Comparison of ENCODE assay signal across 8 cellular contexts in genomic region chr1:156020293-156021086, GRCh38. TPM values are rescaled to one million over a fixed set of nuclear protein-coding genes. Genes with fewer than 3 reads are reported as not detected.
DNase-seq lines count a peak whose midpoint lies in the region; TF ChIP-seq lines count a peak whose summit lies in the region.

Gene SSR2 (minus strand): TSS chr1:156020951. CDS start chr1:156020167, 784 bp downstream.

- H3K9me3 Mint-ChIP-seq in neural crest cell, result no peaks in the 10 kb centered on the region

- no peaks in the 10 kb centered on the region for H3K27me3 Mint-ChIP-seq in neural crest cell (ENCODE audit: low read depth)

- H3K4me3 ChIP-seq in DOHH2 (ENCODE audit: low read length) (peak within 1 kb of the TSS; percentile 91), GM23248 (peak within 1 kb of the TSS; percentile 86), LNCaP clone FGC (ENCODE audit: low read depth, low read length) (peak within 1 kb of the TSS; percentile 96), fibroblast of villous mesenchyme (ENCODE audit: low read depth, low read length) (peak within 1 kb of the TSS; percentile 90), stomach smooth muscle (ENCODE audit: low read length in 2 of 2) (peak within 1 kb of the TSS; percentile 76 to 91)

- H3K9ac ChIP-seq in GM23248 (peak within 1 kb of the TSS; percentile 83), stomach smooth muscle (ENCODE audit: low read length in 2 of 2) (peak within 1 kb of the TSS; percentile 73 to 81)

- peak within 1 kb of the TSS; percentile 95 for H3K4me2 ChIP-seq in DOHH2 (ENCODE audit: low read length)
- peak within 1 kb of the TSS; percentile 77 for H3K4me2 ChIP-seq in GM23248 (ENCODE audit: unreplicated experiment)

- H3K27ac ChIP-seq in DOHH2 (ENCODE audit: low read depth, low read length) (no peak within 1 kb of the TSS), GM23248 (0 out of 2 replicates have a peak within 1 kb of the TSS, but pooled peaks have one; percentile 4), stomach smooth muscle (ENCODE audit: low read length) (peak within 1 kb of the TSS; percentile 24)

- peak; percentile 95 for TF ChIP-seq POLR2A in Raji (IDR thresholded peaks at IDR 0.05; ENCODE audit: insufficient read depth, low read depth, low read length)

- H3K36me3 Mint-ChIP-seq in neural crest cell (ENCODE audit: low read depth), result peaks cover 15% of the 10 kb centered on the region

- H3K9me2 ChIP-seq in DOHH2 (replicated peaks; ENCODE audit: control insufficient read depth, low read length) (no peaks in the 10 kb centered on the region), GM23248 (ENCODE audit: insufficient read depth) (no peaks in the 10 kb centered on the region)

- no peak for TF ChIP-seq CTCF in DOHH2 (IDR thresholded peaks at IDR 0.05; ENCODE audit: low read depth, low read length, poor library complexity, severe bottlenecking)
- TF ChIP-seq CTCF in LNCaP clone FGC (IDR thresholded peaks at IDR 0.05; ENCODE audit: control insufficient read depth, extremely low read depth, insufficient read depth), result no peak
- TF ChIP-seq CTCF in fibroblast of villous mesenchyme (IDR thresholded peaks at IDR 0.05; ENCODE audit: insufficient read depth, low read depth, low read length), result no peak
- TF ChIP-seq CTCF in neural crest cell (conservative IDR thresholded peaks at IDR 0.05), result no peak

- in situ Hi-C loops in GM23248 (cut with MboI), result no loop called here

- H4K20me1 ChIP-seq in DOHH2 (ENCODE audit: control insufficient read depth, insufficient read depth, low read depth, low read length) (no peaks in the 10 kb centered on the region), GM23248 (ENCODE audit: insufficient read depth) (no peaks in the 10 kb centered on the region)

- peak within 1 kb of the TSS; percentile 79 for H2AFZ ChIP-seq in GM23248

- H3K79me2 ChIP-seq in DOHH2 (ENCODE audit: control insufficient read depth, low read length), result peaks cover 31% of the 10 kb centered on the region
- H3K79me2 ChIP-seq in GM23248 (ENCODE audit: insufficient read depth), result peaks cover 50% of the 10 kb centered on the region

- H3K27me3 ChIP-seq in DOHH2 (ENCODE audit: control insufficient read depth, low read length) (no peaks in the 10 kb centered on the region), GM23248 (replicated peaks; ENCODE audit: insufficient read depth) (no peaks in the 10 kb centered on the region), stomach smooth muscle (ENCODE audit: control insufficient read depth in 1 of 2, insufficient read depth in 2 of 2, low read length in 2 of 2) (peaks cover 0 to 3% of the 10 kb centered on the region in 2 donors)

- H3F3A ChIP-seq in DOHH2 (ENCODE audit: control insufficient read depth, insufficient read depth) (no peaks in the 10 kb centered on the region), GM23248 (ENCODE audit: insufficient read depth) (no peaks in the 10 kb centered on the region)

- H3K9me3 ChIP-seq in DOHH2 (ENCODE audit: control insufficient read depth, insufficient read depth, low read length), result no peaks in the 10 kb centered on the region
- no peaks in the 10 kb centered on the region for H3K9me3 ChIP-seq in GM23248 (ENCODE audit: low read depth)
- no peaks in the 10 kb centered on the region for H3K9me3 ChIP-seq in stomach smooth muscle (ENCODE audit: control insufficient read depth in 2 of 2, low read length in 2 of 2)

- peaks cover 38% of the 10 kb centered on the region for H3K36me3 ChIP-seq in DOHH2 (ENCODE audit: control insufficient read depth, low read length)
- H3K36me3 ChIP-seq in GM23248 (ENCODE audit: low read depth), result peaks cover 28% of the 10 kb centered on the region
- peaks cover 3 to 7% of the 10 kb centered on the region in 2 donors for H3K36me3 ChIP-seq in stomach smooth muscle (ENCODE audit: control insufficient read depth in 2 of 2, insufficient read depth in 2 of 2, low read length in 2 of 2)

- H3K27ac Mint-ChIP-seq in neural crest cell (ENCODE audit: unreplicated experiment), result peak within 1 kb of the TSS; percentile 98

- WGBS in GM23248 (ENCODE audit: low coverage in 1 of 2, low lambda C conversion rate in 2 of 2, missing lambda C conversion rate in 2 of 2), 2 experiments, result 0 to 1% methylated on average over 33 to 44 of the region's 44 CpGs

- H3K4me1 ChIP-seq in DOHH2 (ENCODE audit: control insufficient read depth, low read length) (peaks cover 19% of the 10 kb centered on the region), GM23248 (ENCODE audit: insufficient read depth) (0 out of 2 replicates have a peak, but pooled peaks cover 10% of the 10 kb centered on the region), stomach smooth muscle (ENCODE audit: control insufficient read depth, insufficient read depth, low read length) (peaks cover 7% of the 10 kb centered on the region)

- peak; percentile 97 for DNase-seq in GM23248
- DNase-seq in LNCaP clone FGC (ENCODE audit: low read depth), result peak; percentile 84
- DNase-seq in activated T-helper 9 cell treated with anti-CD3 and anti-CD28 coated beads, Interleukin-2, amount 50 U/mL, for 16 hours (ENCODE audit: low read depth), result peak; percentile 70
- DNase-seq in fibroblast of villous mesenchyme (ENCODE audit: low read depth), result peak; percentile 94
- peak; percentile 70 for DNase-seq in neural crest cell (ENCODE audit: low read depth, low spot score)

- H3K4me1 Mint-ChIP-seq in neural crest cell, result peaks cover 40% of the 10 kb centered on the region

- peak within 1 kb of the TSS; percentile 99 for H3K4me3 Mint-ChIP-seq in neural crest cell

RNA-seq across cellular contexts. Expression of gene SSR2, which starts in this region (rescaled TPM):
- 433 and 695 TPM in 2 replicates for total RNA-seq in GM23248 (2014; rRNA removed; shearing (Covaris generic))
- polyA plus RNA-seq in GM23248 (2016; fragmentation: Nextera tagmentation; extraction: Ambion mirVana), result 318 and 327 TPM in 2 replicates
- total RNA-seq in fibroblast of villous mesenchyme (381 and 386 TPM in 2 replicates), neural crest cell (236 and 255 TPM in 2 replicates)
